ENCODE assay signal across 1 cellular context in genomic region chr17:8577868-8578267, GRCh38.
TF ChIP-seq lines count a peak whose summit lies in the region.

No MANE protein-coding gene starts in this region.

TF ChIP-seq in GM12878, 131 proteins besides CTCF, POLR2A, EP300 and RAD21:
- TF ChIP-seq, protein P1, sequence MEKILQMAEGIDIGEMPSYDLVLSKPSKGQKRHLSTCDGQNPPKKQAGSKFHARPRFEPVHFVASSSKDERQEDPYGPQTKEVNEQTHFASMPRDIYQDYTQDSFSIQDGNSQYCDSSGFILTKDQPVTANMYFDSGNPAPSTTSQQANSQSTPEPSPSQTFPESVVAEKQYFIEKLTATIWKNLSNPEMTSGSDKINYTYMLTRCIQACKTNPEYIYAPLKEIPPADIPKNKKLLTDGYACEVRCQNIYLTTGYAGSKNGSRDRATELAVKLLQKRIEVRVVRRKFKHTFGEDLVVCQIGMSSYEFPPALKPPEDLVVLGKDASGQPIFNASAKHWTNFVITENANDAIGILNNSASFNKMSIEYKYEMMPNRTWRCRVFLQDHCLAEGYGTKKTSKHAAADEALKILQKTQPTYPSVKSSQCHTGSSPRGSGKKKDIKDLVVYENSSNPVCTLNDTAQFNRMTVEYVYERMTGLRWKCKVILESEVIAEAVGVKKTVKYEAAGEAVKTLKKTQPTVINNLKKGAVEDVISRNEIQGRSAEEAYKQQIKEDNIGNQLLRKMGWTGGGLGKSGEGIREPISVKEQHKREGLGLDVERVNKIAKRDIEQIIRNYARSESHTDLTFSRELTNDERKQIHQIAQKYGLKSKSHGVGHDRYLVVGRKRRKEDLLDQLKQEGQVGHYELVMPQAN (conservative IDR thresholded peaks at IDR 0.05), result no peak
- no peak for TF ChIP-seq ZSCAN29 (IDR thresholded peaks at IDR 0.05)
- TF ChIP-seq PAX8 (IDR thresholded peaks at IDR 0.05), result no peak
- no peak; the same call in 1 of the 2 replicates for TF ChIP-seq SPI1 (IDR thresholded peaks at IDR 0.05; ENCODE audit: borderline replicate concordance, insufficient read depth, low read depth, low read length)
- TF ChIP-seq, protein P2, sequence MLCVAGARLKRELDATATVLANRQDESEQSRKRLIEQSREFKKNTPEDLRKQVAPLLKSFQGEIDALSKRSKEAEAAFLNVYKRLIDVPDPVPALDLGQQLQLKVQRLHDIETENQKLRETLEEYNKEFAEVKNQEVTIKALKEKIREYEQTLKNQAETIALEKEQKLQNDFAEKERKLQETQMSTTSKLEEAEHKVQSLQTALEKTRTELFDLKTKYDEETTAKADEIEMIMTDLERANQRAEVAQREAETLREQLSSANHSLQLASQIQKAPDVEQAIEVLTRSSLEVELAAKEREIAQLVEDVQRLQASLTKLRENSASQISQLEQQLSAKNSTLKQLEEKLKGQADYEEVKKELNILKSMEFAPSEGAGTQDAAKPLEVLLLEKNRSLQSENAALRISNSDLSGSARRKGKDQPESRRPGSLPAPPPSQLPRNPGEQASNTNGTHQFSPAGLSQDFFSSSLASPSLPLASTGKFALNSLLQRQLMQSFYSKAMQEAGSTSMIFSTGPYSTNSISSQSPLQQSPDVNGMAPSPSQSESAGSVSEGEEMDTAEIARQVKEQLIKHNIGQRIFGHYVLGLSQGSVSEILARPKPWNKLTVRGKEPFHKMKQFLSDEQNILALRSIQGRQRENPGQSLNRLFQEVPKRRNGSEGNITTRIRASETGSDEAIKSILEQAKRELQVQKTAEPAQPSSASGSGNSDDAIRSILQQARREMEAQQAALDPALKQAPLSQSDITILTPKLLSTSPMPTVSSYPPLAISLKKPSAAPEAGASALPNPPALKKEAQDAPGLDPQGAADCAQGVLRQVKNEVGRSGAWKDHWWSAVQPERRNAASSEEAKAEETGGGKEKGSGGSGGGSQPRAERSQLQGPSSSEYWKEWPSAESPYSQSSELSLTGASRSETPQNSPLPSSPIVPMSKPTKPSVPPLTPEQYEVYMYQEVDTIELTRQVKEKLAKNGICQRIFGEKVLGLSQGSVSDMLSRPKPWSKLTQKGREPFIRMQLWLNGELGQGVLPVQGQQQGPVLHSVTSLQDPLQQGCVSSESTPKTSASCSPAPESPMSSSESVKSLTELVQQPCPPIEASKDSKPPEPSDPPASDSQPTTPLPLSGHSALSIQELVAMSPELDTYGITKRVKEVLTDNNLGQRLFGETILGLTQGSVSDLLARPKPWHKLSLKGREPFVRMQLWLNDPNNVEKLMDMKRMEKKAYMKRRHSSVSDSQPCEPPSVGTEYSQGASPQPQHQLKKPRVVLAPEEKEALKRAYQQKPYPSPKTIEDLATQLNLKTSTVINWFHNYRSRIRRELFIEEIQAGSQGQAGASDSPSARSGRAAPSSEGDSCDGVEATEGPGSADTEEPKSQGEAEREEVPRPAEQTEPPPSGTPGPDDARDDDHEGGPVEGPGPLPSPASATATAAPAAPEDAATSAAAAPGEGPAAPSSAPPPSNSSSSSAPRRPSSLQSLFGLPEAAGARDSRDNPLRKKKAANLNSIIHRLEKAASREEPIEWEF (IDR thresholded peaks at IDR 0.05; ENCODE audit: insufficient replicate concordance, low read depth, low read length), result no peak
- TF ChIP-seq FOS (IDR thresholded peaks at IDR 0.05; ENCODE audit: borderline replicate concordance, extremely low read depth, insufficient read length), result no peak
- TF ChIP-seq ZNF217 (IDR thresholded peaks at IDR 0.05), result no peak
- TF ChIP-seq ZNF24 (IDR thresholded peaks at IDR 0.05), result no peak
- TF ChIP-seq, protein P3, sequence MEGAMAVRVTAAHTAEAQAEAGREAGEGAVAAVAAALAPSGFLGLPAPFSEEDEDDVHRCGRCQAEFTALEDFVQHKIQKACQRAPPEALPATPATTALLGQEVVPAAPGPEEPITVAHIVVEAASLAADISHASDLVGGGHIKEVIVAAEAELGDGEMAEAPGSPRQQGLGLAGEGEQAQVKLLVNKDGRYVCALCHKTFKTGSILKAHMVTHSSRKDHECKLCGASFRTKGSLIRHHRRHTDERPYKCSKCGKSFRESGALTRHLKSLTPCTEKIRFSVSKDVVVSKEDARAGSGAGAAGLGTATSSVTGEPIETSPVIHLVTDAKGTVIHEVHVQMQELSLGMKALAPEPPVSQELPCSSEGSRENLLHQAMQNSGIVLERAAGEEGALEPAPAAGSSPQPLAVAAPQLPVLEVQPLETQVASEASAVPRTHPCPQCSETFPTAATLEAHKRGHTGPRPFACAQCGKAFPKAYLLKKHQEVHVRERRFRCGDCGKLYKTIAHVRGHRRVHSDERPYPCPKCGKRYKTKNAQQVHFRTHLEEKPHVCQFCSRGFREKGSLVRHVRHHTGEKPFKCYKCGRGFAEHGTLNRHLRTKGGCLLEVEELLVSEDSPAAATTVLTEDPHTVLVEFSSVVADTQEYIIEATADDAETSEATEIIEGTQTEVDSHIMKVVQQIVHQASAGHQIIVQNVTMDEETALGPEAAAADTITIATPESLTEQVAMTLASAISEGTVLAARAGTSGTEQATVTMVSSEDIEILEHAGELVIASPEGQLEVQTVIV (IDR thresholded peaks at IDR 0.05; ENCODE audit: borderline replicate concordance, partially characterized antibody), result no peak
- no peak for TF ChIP-seq BCL3 (IDR thresholded peaks at IDR 0.05; ENCODE audit: borderline replicate concordance, insufficient read depth, low read depth, low read length, poor library complexity, severe bottlenecking)
- no peak for TF ChIP-seq SREBF1 (IDR thresholded peaks at IDR 0.05; ENCODE audit: low read length)
- no peak for TF ChIP-seq CHD2 (IDR thresholded peaks at IDR 0.05; ENCODE audit: borderline replicate concordance, low read depth, low read length)
